20 cellular contexts compared by ENCODE assay signal in the genomic region with DNA sequence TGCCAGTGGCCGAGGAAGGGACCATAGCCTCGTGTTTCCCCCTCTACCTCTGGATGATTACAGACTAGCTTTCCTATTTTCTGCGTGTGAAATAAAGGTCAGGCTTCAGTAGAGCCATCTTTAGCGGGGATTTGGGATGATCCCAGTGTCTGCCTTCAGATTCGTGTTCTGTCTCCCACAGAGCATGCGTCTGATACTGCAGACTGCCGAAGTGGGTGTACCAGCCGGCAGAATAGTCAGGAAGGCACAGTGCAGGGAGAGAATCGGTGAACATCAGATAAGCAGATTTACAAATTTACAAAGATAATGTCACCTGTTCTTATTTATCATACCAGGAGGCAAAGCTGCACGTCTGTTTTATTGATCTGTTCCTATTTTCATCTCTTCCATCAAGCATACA.
"Had no signal": no experiment of that assay in that cellular context is flagged by ENCODE, and none has a peak within 500 bp of the region (broad histone marks: within the 10 kb centered on the region; RNA-seq: fewer than 3 reads in every experiment).

No MANE protein-coding gene starts in this region.

- H3K9me3 ChIP-seq: left lung, prostate gland, spleen, tibial artery, upper lobe of left lung, uterus had no signal

- H3K4me3 Mint-ChIP-seq: nephron; stimulated activated memory B cell treated with anti-CD40 and anti-IgM and Interleukin-4, amounts not matched to agents 10 μg/mL and 1 μg/mL and 100 μg/mL, for 72 hours; stimulated activated naive CD8-positive, alpha-beta T cell treated with anti-CD3 and anti-CD28 coated beads, Interleukin-15, Interleukin-2, amounts not matched to agents 100 ng/mL and 50 ng/mL, for 24 hours had no signal

- H3K4me1 ChIP-seq: foreskin keratinocyte, left lung, parathyroid adenoma, prostate gland, tibial artery, upper lobe of left lung, uterus had no signal

- H3K4me3 ChIP-seq: left lung, lung, prostate gland, spleen, tibial artery, upper lobe of left lung, uterus had no signal

- H3K36me3 ChIP-seq: uterus had no signal

- H3K27me3 ChIP-seq: foreskin keratinocyte, tibial artery, upper lobe of left lung, uterus had no signal

- DNase-seq: effector memory CD4-positive, alpha-beta T cell; foreskin keratinocyte; left lung; mesendoderm; naive B cell; retina; spleen; stimulated activated CD4-positive, alpha-beta T cell treated with anti-CD3 and anti-CD28 coated beads, Interleukin-15, amount 100 ng/mL, for 24 hours; stimulated activated CD4-positive, alpha-beta T cell treated with anti-CD3 and anti-CD28 coated beads, Interleukin-1b, Interleukin-23, amount 100 ng/mL, for 48 hours; stimulated activated CD4-positive, alpha-beta T cell treated with anti-CD3 and anti-CD28 coated beads, Interleukin-4, amount 100 ng/mL, for 24 hours; tibial artery; upper lobe of left lung; uterus had no signal

- H2AFZ ChIP-seq: parathyroid adenoma had no signal

- H3K27ac Mint-ChIP-seq: naive B cell; nephron; stimulated activated memory B cell treated with anti-CD40 and anti-IgM and Interleukin-4, amounts not matched to agents 10 μg/mL and 1 μg/mL and 100 μg/mL, for 72 hours; stimulated activated naive CD8-positive, alpha-beta T cell treated with anti-CD3 and anti-CD28 coated beads, Interleukin-15, Interleukin-2, amounts not matched to agents 100 ng/mL and 50 ng/mL, for 24 hours had no signal

- H3K4me1 Mint-ChIP-seq: nephron; stimulated activated memory B cell treated with anti-CD40 and anti-IgM and Interleukin-4, amounts not matched to agents 10 μg/mL and 1 μg/mL and 100 μg/mL, for 72 hours had no signal

- H3K36me3 Mint-ChIP-seq: naive B cell; stimulated activated memory B cell treated with anti-CD40 and anti-IgM and Interleukin-4, amounts not matched to agents 10 μg/mL and 1 μg/mL and 100 μg/mL, for 72 hours had no signal

- H3K27ac ChIP-seq: foreskin keratinocyte, left lung, parathyroid adenoma, prostate gland, spleen, tibial artery, upper lobe of left lung, uterus had no signal

- H3K9me3 Mint-ChIP-seq: nephron; stimulated activated memory B cell treated with anti-CD40 and anti-IgM and Interleukin-4, amounts not matched to agents 10 μg/mL and 1 μg/mL and 100 μg/mL, for 72 hours; stimulated activated naive CD8-positive, alpha-beta T cell treated with anti-CD3 and anti-CD28 coated beads, Interleukin-15, Interleukin-2, amounts not matched to agents 100 ng/mL and 50 ng/mL, for 24 hours had no signal

- H3K79me2 ChIP-seq: parathyroid adenoma had no signal

- H3K9ac ChIP-seq: parathyroid adenoma had no signal

- ATAC-seq: foreskin keratinocyte; left lung; sciatic nerve; stimulated activated memory B cell treated with anti-CD40 and anti-IgM and Interleukin-4, amounts not matched to agents 10 μg/mL and 1 μg/mL and 100 μg/mL, for 72 hours had no signal
